ENCODE assay signal across 23 cellular contexts in the genomic region with DNA sequence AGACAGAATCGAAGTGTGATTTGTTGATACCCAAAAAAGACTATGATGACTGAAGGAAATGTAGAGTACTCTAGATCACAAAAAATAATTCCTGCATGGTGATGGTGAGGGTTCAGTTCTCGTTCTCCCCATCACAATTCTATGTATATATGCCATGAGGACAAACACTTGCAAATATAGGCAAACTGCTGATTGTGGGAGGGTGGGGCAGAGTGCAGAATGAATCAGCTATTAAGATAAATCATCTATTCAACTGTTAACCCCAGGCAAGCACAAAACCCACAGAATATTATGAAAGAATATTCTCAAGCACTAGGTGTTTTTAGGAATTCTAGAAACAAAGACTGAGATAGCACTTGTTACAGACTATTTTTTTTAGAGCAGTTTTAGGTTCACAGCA. TPM values are rescaled to one million over a fixed set of nuclear protein-coding genes. Genes with fewer than 3 reads are reported as not detected.
DNase-seq lines count a peak whose midpoint lies in the region; ATAC-seq, FAIRE-seq and TF ChIP-seq lines count a peak whose summit lies in the region.
"Had no signal": no experiment of that assay in that cellular context is flagged by ENCODE, and none has a peak within 500 bp of the region (broad histone marks: within the 10 kb centered on the region; RNA-seq: fewer than 3 reads in every experiment).

No MANE protein-coding gene starts in this region.

- no peak for TF ChIP-seq EP300 in A549 (IDR thresholded peaks at IDR 0.05)

- no peaks in the 10 kb centered on the region for H3K36me3 Mint-ChIP-seq in activated naive CD8-positive, alpha-beta T cell treated with anti-CD3 and anti-CD28 coated beads for 36 hours
- H3K36me3 Mint-ChIP-seq: CD4-positive, CD25-positive, alpha-beta regulatory T cell; CD8-positive, alpha-beta T cell had no signal

- H3K9me3 Mint-ChIP-seq in activated naive CD8-positive, alpha-beta T cell treated with anti-CD3 and anti-CD28 coated beads for 36 hours, result no peaks in the 10 kb centered on the region
- H3K9me3 Mint-ChIP-seq: CD8-positive, alpha-beta T cell; GM23338; H9 had no signal

- H3K4me2 ChIP-seq in A549, result peak overlapping the region; percentile 12; the same call in 1 of the 3 replicates
- H3K4me2 ChIP-seq: BLaER1, GM23338 had no signal

- peaks cover 5% of the 10 kb centered on the region for H3K27me3 Mint-ChIP-seq in activated naive CD8-positive, alpha-beta T cell treated with anti-CD3 and anti-CD28 coated beads for 36 hours

- H3K27ac Mint-ChIP-seq in activated naive CD8-positive, alpha-beta T cell treated with anti-CD3 and anti-CD28 coated beads for 36 hours, result no peak overlapping the region
- H3K27ac Mint-ChIP-seq: B cell; CD8-positive, alpha-beta T cell; GM23338; H9 had no signal

- DNase-seq in A549 (ENCODE audit: low read depth in 1 of 2, low spot score in 1 of 2) (no peak), RWPE2 (ENCODE audit: low spot score) (no peak), bronchial epithelial cell (ENCODE audit: low read depth) (peak; percentile 55), GM19240 (ENCODE audit: insufficient read length, low spot score) (no peak)
- DNase-seq in activated effector memory CD4-positive, alpha-beta T cell treated with anti-CD3 and anti-CD28 coated beads, Interleukin-2, amount 50 U/mL, for 16 hours, result no peak
- DNase-seq in activated naive CD8-positive, alpha-beta T cell treated with anti-CD3 and anti-CD28 coated beads for 36 hours, result no peak
- DNase-seq: Caco-2; CD4-positive, CD25-positive, alpha-beta regulatory T cell; CD8-positive, alpha-beta T cell; DMS153; DMS79; EL; GDM1; H9 had no signal

- H3K27me3 ChIP-seq in RWPE2 (ENCODE audit: insufficient read depth, poor library complexity, severe bottlenecking), result no peaks in the 10 kb centered on the region
- H3K27me3 ChIP-seq in bronchial epithelial cell (ENCODE audit: control insufficient read depth, insufficient read depth, low read length), result no peaks in the 10 kb centered on the region
- H3K27me3 ChIP-seq: BLaER1 had no signal

- H3K4me1 Mint-ChIP-seq in activated naive CD8-positive, alpha-beta T cell treated with anti-CD3 and anti-CD28 coated beads for 36 hours, result peaks cover 6% of the 10 kb centered on the region
- H3K4me1 Mint-ChIP-seq: B cell; CD4-positive, CD25-positive, alpha-beta regulatory T cell; GM23338; H9 had no signal

- no peak for TF ChIP-seq RAD21 in A549 (conservative IDR thresholded peaks at IDR 0.05 in 1 of 2, IDR thresholded peaks at IDR 0.05 in 1 of 2)

- H3K4me3 ChIP-seq in A549 (no peak overlapping the region), RWPE2 (ENCODE audit: severe bottlenecking) (no peak overlapping the region), bronchial epithelial cell (ENCODE audit: low read depth, low read length) (no peak overlapping the region)
- H3K4me3 ChIP-seq: BLaER1, GM12878, GM23338 had no signal

- 0 out of 3 replicates have a peak, but pooled peaks cover 5% of the 10 kb centered on the region for H3K4me1 ChIP-seq in A549
- H3K4me1 ChIP-seq in RWPE2 (ENCODE audit: insufficient read depth, poor library complexity, severe bottlenecking), result peaks cover 7% of the 10 kb centered on the region
- H3K4me1 ChIP-seq: BLaER1, Caco-2 had no signal

- FAIRE-seq in A549 (lab: Jason Lieb, UNC), result no peak
- FAIRE-seq in bronchial epithelial cell (lab: Jason Lieb, UNC), result no peak
- FAIRE-seq: GM12878, GM19239 had no signal

- WGBS in A549 (ENCODE audit: missing lambda C conversion rate), result 44% methylated on average over 2 of the region's 2 CpGs

- H3K9me3 ChIP-seq in A549, result no peaks in the 10 kb centered on the region
- H3K9me3 ChIP-seq in RWPE2 (ENCODE audit: severe bottlenecking), result no peaks in the 10 kb centered on the region
- H3K9me3 ChIP-seq: BLaER1, Caco-2 had no signal

- no peak overlapping the region for H3K4me3 Mint-ChIP-seq in activated naive CD8-positive, alpha-beta T cell treated with anti-CD3 and anti-CD28 coated beads for 36 hours
- H3K4me3 Mint-ChIP-seq: B cell; CD4-positive, CD25-positive, alpha-beta regulatory T cell; CD8-positive, alpha-beta T cell; GM23338; H9 had no signal

- no peak for TF ChIP-seq POLR2A in A549 (IDR thresholded peaks at IDR 0.05; ENCODE audit: low read length)

- POLR2A ChIA-PET in A549 (lab: Yijun Ruan, JAX), result no interaction called here

- ATAC-seq in A549 (no peak), RWPE2 (ENCODE audit: low read depth) (peak; percentile 69), esophagus mucosa (peak; percentile 35), HG02759 (IDR thresholded peaks at IDR 0.05; ENCODE audit: unreplicated experiment) (no peak)
- ATAC-seq: CD8-positive, alpha-beta T cell; GM12878; GM23338; HCT116 had no signal

- CTCF ChIA-PET in A549 (lab: Yijun Ruan, JAX), result interaction anchor here (1.0 to 1.2 kb wide), 2 partner anchors 9 to 43 kb away, joined by 3 read pairs; no protein-coding TSS in a partner anchor

- TF ChIP-seq CTCF in A549 (IDR thresholded peaks at IDR 0.05) (no peak), RWPE2 (IDR thresholded peaks at IDR 0.05; ENCODE audit: poor library complexity, severe bottlenecking) (no peak), bronchial epithelial cell (IDR thresholded peaks at IDR 0.05; ENCODE audit: insufficient read depth, low read length, severe bottlenecking) (no peak)

- H3K27ac ChIP-seq in A549, result no peak overlapping the region
- no peak overlapping the region for H3K27ac ChIP-seq in RWPE2 (ENCODE audit: poor library complexity, severe bottlenecking)
- H3K27ac ChIP-seq: BLaER1, C4-2B had no signal

- H3K36me3 ChIP-seq in RWPE2 (ENCODE audit: low read depth) (no peaks in the 10 kb centered on the region), bronchial epithelial cell (ENCODE audit: control insufficient read depth, insufficient read depth, low read length) (no peaks in the 10 kb centered on the region)
- H3K36me3 ChIP-seq: BLaER1 had no signal

TF ChIP-seq in A549, 52 proteins besides CTCF, POLR2A, EP300 and RAD21:
- no peak for TF ChIP-seq FOSL2 (IDR thresholded peaks at IDR 0.05)
- TF ChIP-seq FOSL2 (CRISPR knock-in tag; IDR thresholded peaks at IDR 0.05), result no peak
- TF ChIP-seq EHF (CRISPR knock-in tag; IDR thresholded peaks at IDR 0.05), result no peak
- no peak for TF ChIP-seq HMGXB4 (CRISPR knock-in tag; IDR thresholded peaks at IDR 0.05; ENCODE audit: borderline replicate concordance)
- no peak for TF ChIP-seq CBX2 (IDR thresholded peaks at IDR 0.05; ENCODE audit: borderline replicate concordance, low read depth)
- TF ChIP-seq BHLHE40 (IDR thresholded peaks at IDR 0.05; ENCODE audit: low read depth, low read length), result no peak
- no peak for TF ChIP-seq SREBF2 (IDR thresholded peaks at IDR 0.05)
- TF ChIP-seq HEYL (CRISPR knock-in tag; IDR thresholded peaks at IDR 0.05), result no peak
- TF ChIP-seq JUNB (IDR thresholded peaks at IDR 0.05), result no peak
- TF ChIP-seq HOXB5 (CRISPR knock-in tag; IDR thresholded peaks at IDR 0.05), result no peak
- no peak for TF ChIP-seq E2F6 (IDR thresholded peaks at IDR 0.05; ENCODE audit: borderline replicate concordance, low read depth)

RNA-seq across cellular contexts. Expression of gene UBLCP1, which starts 13.9 kb away (rescaled TPM):
- polyA plus RNA-seq in A549 (2011; rRNA removed), result 46.7 and 64.8 TPM in 2 replicates
- polyA plus RNA-seq in A549 (2012; cell fraction: cytosol; rRNA removed), result 10.9 and 11.2 TPM in 2 replicates
- polyA plus RNA-seq in A549 (2012; cell fraction: nucleus; rRNA removed), result 2.2 and 5.1 TPM in 2 replicates
- 36.5 to 39.6 TPM (median 38.5 TPM) in 3 replicates for polyA plus RNA-seq in A549 (2017; fragmentation: RNase III; extraction: RNeasy Plus Mini Kit Qiagen cat#74134 plus additional on column Dnase treatment)
- 5.8 and 5.9 TPM in 2 replicates for polyA minus RNA-seq in A549 (2011; rRNA and poly(A)+ RNA removed)
- total RNA-seq in bronchial epithelial cell, result 14.5 and 39.3 TPM in 2 replicates
- total RNA-seq in esophagus mucosa, result 24.0 TPM
- total RNA-seq in activated naive CD8-positive, alpha-beta T cell treated with anti-CD3 and anti-CD28 coated beads for 36 hours, result 10 to 100 TPM; 40.4 to 42.3 TPM

RNA-seq across cellular contexts. Expression of gene RNF145, which starts 39.8 kb away (rescaled TPM):
- polyA plus RNA-seq in A549 (2011; rRNA removed) (122 and 147 TPM in 2 replicates), A549 (2017; fragmentation: RNase III; extraction: RNeasy Plus Mini Kit Qiagen cat#74134 plus additional on column Dnase treatment) (120 to 146 TPM (median 137 TPM) in 3 replicates)
- 38.4 and 45.0 TPM in 2 replicates for polyA plus RNA-seq in A549 (2012; cell fraction: cytosol; rRNA removed)
- 20.9 and 43.9 TPM in 2 replicates for polyA plus RNA-seq in A549 (2012; cell fraction: nucleus; rRNA removed)
- 82.2 and 83.3 TPM in 2 replicates for polyA minus RNA-seq in A549 (2011; rRNA and poly(A)+ RNA removed)
- total RNA-seq in bronchial epithelial cell (84.2 and 160 TPM in 2 replicates), esophagus mucosa (111 TPM)
- total RNA-seq in activated naive CD8-positive, alpha-beta T cell treated with anti-CD3 and anti-CD28 coated beads for 36 hours, result 10 to 100 TPM; 80.3 to 88.5 TPM

Comparison
In these comparisons a context has a peak if more than half of its experiments do, and no peak if none do; other contexts are left out.
1. ATAC-seq: peak in RWPE2 (single experiment) and esophagus mucosa (single experiment); none in A549 (0 of 2) and HG02759 (single experiment).